Comparison of ENCODE assay signal across 27 cellular contexts in genomic region chr19:34049944-34050343, GRCh38.
"Had no signal": no experiment of that assay in that cellular context is flagged by ENCODE, and none has a peak within 500 bp of the region (broad histone marks: within the 10 kb centered on the region; RNA-seq: fewer than 3 reads in every experiment).

No MANE protein-coding gene starts in this region.

- H3K4me1 ChIP-seq: stomach, suprapubic skin, testis, thyroid gland, tibial artery, tibial nerve, transverse colon, upper lobe of left lung, upper lobe of right lung, uterus, vagina had no signal

- H3K9me3 ChIP-seq: stomach, suprapubic skin, testis, thoracic aorta, thyroid gland, tibial artery, tibial nerve, transverse colon, upper lobe of left lung, upper lobe of right lung, uterus, vagina had no signal

- H3K4me3 ChIP-seq: stomach, suprapubic skin, testis, thoracic aorta, thyroid gland, tibial artery, tibial nerve, transverse colon, upper lobe of left lung, upper lobe of right lung, uterus, vagina had no signal

- DNase-seq: stimulated activated CD4-positive, alpha-beta T cell treated with anti-CD3 and anti-CD28 coated beads, Interleukin-2, amount 100 ng/mL, for 48 hours; stimulated activated CD4-positive, alpha-beta T cell treated with anti-CD3 and anti-CD28 coated beads, Interleukin-4, amount 100 ng/mL, for 1 hour; stimulated activated CD4-positive, alpha-beta T cell treated with anti-CD3 and anti-CD28 coated beads, Interleukin-4, amount 100 ng/mL, for 24 hours; stimulated activated CD4-positive, alpha-beta T cell treated with anti-CD3 and anti-CD28 coated beads, Interleukin-4, amount 100 ng/mL, for 4 hours; stimulated activated CD8-positive, alpha-beta memory T cell treated with anti-CD3 and anti-CD28 coated beads, Interleukin-4, amount 100 ng/mL, for 48 hours; stimulated activated naive B cell treated with anti-CD40 and anti-IgM and Interleukin-4, amounts not matched to agents 10 μg/mL and 1 μg/mL and 100 μg/mL, for 72 hours; stimulated activated naive CD4-positive, alpha-beta T cell; stimulated activated naive CD4-positive, alpha-beta T cell treated with Interleukin-2 at 50 U/mL for 16 hours; stimulated activated naive CD8-positive, alpha-beta T cell treated with anti-CD3 and anti-CD28 coated beads, Interleukin-15, amount 100 ng/mL, for 72 hours; stimulated activated naive CD8-positive, alpha-beta T cell treated with anti-CD3 and anti-CD28 coated beads, Interleukin-15, Interleukin-2, amounts not matched to agents 100 U/mL and 50 U/mL, for 24 hours; stomach; substantia nigra; testis; thyroid gland; tibial artery; transverse colon; trophoblast cell; upper lobe of left lung; upper lobe of right lung; uterus had no signal

- FAIRE-seq: urothelium cell line had no signal

- H3K36me3 ChIP-seq: stomach, suprapubic skin, thoracic aorta, thyroid gland, tibial artery, tibial nerve, transverse colon, upper lobe of left lung, upper lobe of right lung, uterus, vagina had no signal

- H3K27ac ChIP-seq: stomach, suprapubic skin, testis, thoracic aorta, thyroid gland, tibial artery, tibial nerve, transverse colon, upper lobe of left lung, upper lobe of right lung, uterus, vagina had no signal

- H3K27me3 ChIP-seq: testis, thyroid gland, tibial nerve, upper lobe of left lung, upper lobe of right lung, uterus, vagina had no signal

- ATAC-seq: stimulated activated effector memory CD8-positive, alpha-beta T cell treated with anti-CD3 and anti-CD28 coated beads, Interleukin-12 subunit alpha, Interleukin-12 subunit beta, amount 100 ng/mL, for 72 hours; stimulated activated memory B cell treated with anti-CD40 and anti-IgM and Interleukin-4, amounts not matched to agents 10 μg/mL and 1 μg/mL and 100 μg/mL, for 72 hours; stimulated activated naive B cell treated with anti-CD40 and anti-IgM and Interleukin-4, amounts not matched to agents 10 μg/mL and 1 μg/mL and 100 μg/mL, for 72 hours; stimulated activated naive CD8-positive, alpha-beta T cell treated with anti-CD3 and anti-CD28 coated beads, Interleukin-15, amount 100 ng/mL, for 72 hours; stimulated activated naive CD8-positive, alpha-beta T cell treated with anti-CD3 and anti-CD28 coated beads, Interleukin-15, Interleukin-2, amounts not matched to agents 100 U/mL and 50 U/mL, for 24 hours; upper lobe of right lung had no signal
